In genomic region chr12:106106129-106106566, GRCh38 we compare ENCODE assay signal across 15 cellular contexts. TPM values are rescaled to one million over a fixed set of nuclear protein-coding genes. Genes with fewer than 3 reads are reported as not detected.
DNase-seq lines count a peak whose midpoint lies in the region; ATAC-seq, FAIRE-seq and TF ChIP-seq lines count a peak whose summit lies in the region.
"Had no signal": no experiment of that assay in that cellular context is flagged by ENCODE, and none has a peak within 500 bp of the region (broad histone marks: within the 10 kb centered on the region; RNA-seq: fewer than 3 reads in every experiment).

No MANE protein-coding gene starts in this region.

- peaks cover 17% of the 10 kb centered on the region for H3K36me3 ChIP-seq in GM23248 (ENCODE audit: low read depth)
- H3K36me3 ChIP-seq in breast epithelium, result no peaks in the 10 kb centered on the region
- H3K36me3 ChIP-seq: BLaER1 had no signal

- peaks cover 46% of the 10 kb centered on the region for H3F3A ChIP-seq in GM23248 (ENCODE audit: insufficient read depth)

- ATAC-seq in HG03175 (IDR thresholded peaks at IDR 0.05; ENCODE audit: unreplicated experiment), result no peak

- in situ Hi-C loops in GM23248 (cut with MboI), result no loop called here

- H3K9ac ChIP-seq in GM23248, result peak overlapping the region; percentile 34; the same call in 1 of the 2 replicates
- H3K9ac ChIP-seq: BLaER1 had no signal

- FAIRE-seq in urothelium cell line (lab: Jason Lieb, UNC), result no peak
- FAIRE-seq: frontal cortex had no signal

- no peaks in the 10 kb centered on the region for H3K9me3 ChIP-seq in GM23248 (ENCODE audit: low read depth)
- H3K9me3 ChIP-seq in breast epithelium, result no peaks in the 10 kb centered on the region
- H3K9me3 ChIP-seq: BLaER1 had no signal

- H3K4me2 ChIP-seq in GM23248 (ENCODE audit: unreplicated experiment), result peak overlapping the region; percentile 57
- H3K4me2 ChIP-seq: BLaER1 had no signal

- WGBS in GM23248 (ENCODE audit: low coverage in 1 of 2, low lambda C conversion rate in 2 of 2, missing lambda C conversion rate in 2 of 2), 2 experiments, result 66 to 73% methylated on average over 4 of the region's 4 CpGs

- H3K27me3 ChIP-seq in GM23248 (replicated peaks; ENCODE audit: insufficient read depth) (no peaks in the 10 kb centered on the region), breast epithelium (no peaks in the 10 kb centered on the region)

- TF ChIP-seq POLR2A in breast epithelium (IDR thresholded peaks at IDR 0.05), result no peak

- DNase-seq in GM23248 (no peak), NCI-H2196 treated with DMSO at 0.1 percent for 48 hours (lab: John Stamatoyannopoulos, UW; ENCODE audit: unreplicated experiment) (peak; percentile 61), breast epithelium (ENCODE audit: low spot score in 2 of 2) (no peak), myocyte (ENCODE audit: low read depth) (peak; percentile 56), HT-29 (ENCODE audit: low spot score) (no peak), OCI-M2 (lab: John Stamatoyannopoulos, UW; ENCODE audit: unreplicated experiment) (no peak), urothelium cell line (ENCODE audit: low spot score) (no peak)
- DNase-seq: activated CD4-positive, alpha-beta memory T cell treated with anti-CD3 and anti-CD28 coated beads, Interleukin-2, amount 10 ng/mL, durations not matched to agents 7 days and 5 days; activated naive CD4-positive, alpha-beta T cell treated with anti-CD3 and anti-CD28 coated beads for 36 hours; GDM1; kidney glomerular epithelial cell; stimulated activated CD4-positive, alpha-beta T cell treated with anti-CD3 and anti-CD28 coated beads, Interleukin-12 subunit alpha, Interleukin-12 subunit beta, amount 100 ng/mL, for 4 hours had no signal

- H3K79me2 ChIP-seq in GM23248 (ENCODE audit: insufficient read depth), result peaks cover 100% of the 10 kb centered on the region

- intact Hi-C loops in breast epithelium (cut with DNase I; ENCODE audit: low total_unique reads), result no loop called here

- H3K4me3 ChIP-seq in GM23248, result no peak overlapping the region
- H3K4me3 ChIP-seq in breast epithelium, result no peak overlapping the region
- H3K4me3 ChIP-seq: BLaER1 had no signal

- H3K27ac ChIP-seq in GM23248 (peak overlapping the region; percentile 63), breast epithelium (peak overlapping the region; percentile 16 to 31)
- H3K27ac ChIP-seq: BLaER1 had no signal

- no peak for TF ChIP-seq CTCF in breast epithelium (IDR thresholded peaks at IDR 0.05)

- H2AFZ ChIP-seq in GM23248, result no peak overlapping the region

- peaks cover 40% of the 10 kb centered on the region for H3K4me1 ChIP-seq in GM23248 (ENCODE audit: insufficient read depth)
- H3K4me1 ChIP-seq in breast epithelium, result no peaks in the 10 kb centered on the region
- H3K4me1 ChIP-seq: BLaER1 had no signal

- no peaks in the 10 kb centered on the region for H4K20me1 ChIP-seq in GM23248 (ENCODE audit: insufficient read depth)
- H4K20me1 ChIP-seq: BLaER1 had no signal

- H3K9me2 ChIP-seq in GM23248 (ENCODE audit: insufficient read depth), result no peaks in the 10 kb centered on the region

RNA-seq across cellular contexts. Expression of gene NUAK1, which starts 32.6 kb away (rescaled TPM):
- total RNA-seq in GM23248 (2014; rRNA removed; shearing (Covaris generic)), result 29.6 and 45.7 TPM in 2 replicates
- polyA plus RNA-seq in GM23248 (2016; fragmentation: Nextera tagmentation; extraction: Ambion mirVana), result 11.1 and 13.4 TPM in 2 replicates
- 10 to 100 TPM in 2 of 3 donors, 1 to 10 TPM in 1; 6.0 to 20.2 (median 13.1) TPM for total RNA-seq in breast epithelium
- 40.7 and 66.7 TPM in 2 replicates for total RNA-seq in myocyte
- 76.0 TPM for polyA plus RNA-seq in myocyte (2012)
- 0.91 and 1.3 TPM in 2 replicates for total RNA-seq in HT-29 (2014; rRNA removed; shearing (Covaris generic))
- total RNA-seq: activated CD4-positive, alpha-beta memory T cell treated with anti-CD3 and anti-CD28 coated beads, Interleukin-2, amount 10 ng/mL, durations not matched to agents 7 days and 5 days; activated naive CD4-positive, alpha-beta T cell treated with anti-CD3 and anti-CD28 coated beads for 36 hours had no signal

Comparison
In these comparisons a context has a peak if more than half of its experiments do, and no peak if none do; other contexts are left out.
1. DNase-seq: peak in NCI-H2196 treated with DMSO at 0.1 percent for 48 hours (single experiment) and myocyte (single experiment); none in GM23248 (single experiment), breast epithelium (0 of 2), HT-29 (single experiment), OCI-M2 (single experiment) and urothelium cell line (single experiment).